1 cellular context compared by ENCODE assay signal in genomic region chr1:41621791-41622190, GRCh38.
TF ChIP-seq lines count a peak whose summit lies in the region.

No MANE protein-coding gene starts in this region.

TF ChIP-seq in H1, 55 proteins besides CTCF, POLR2A, EP300 and RAD21 (continued from another document):
- TF ChIP-seq JUND (IDR thresholded peaks at IDR 0.05; ENCODE audit: low read length) (no peak), EGR1 (IDR thresholded peaks at IDR 0.05; ENCODE audit: borderline replicate concordance, low read depth, low read length) (no peak), CHD2 (IDR thresholded peaks at IDR 0.05; ENCODE audit: low read length) (no peak), JUN (IDR thresholded peaks at IDR 0.05; ENCODE audit: low read depth, low read length) (no peak), CBX8 (IDR thresholded peaks at IDR 0.05; ENCODE audit: borderline replicate concordance, low read depth, low read length) (no peak), GABPA (IDR thresholded peaks at IDR 0.05; ENCODE audit: borderline replicate concordance, insufficient read depth, low read length) (no peak), MAX (IDR thresholded peaks at IDR 0.05) (no peak), TEAD4 (IDR thresholded peaks at IDR 0.05; ENCODE audit: low read depth, low read length) (no peak), BCL11A (IDR thresholded peaks at IDR 0.05; ENCODE audit: low read depth in 2 of 2, low read length in 2 of 2) (no peak), RBBP5 (IDR thresholded peaks at IDR 0.05; ENCODE audit: borderline replicate concordance, low read depth, low read length) (no peak), TAF1 (IDR thresholded peaks at IDR 0.05; ENCODE audit: low read depth, low read length) (no peak), POU5F1 (IDR thresholded peaks at IDR 0.05; ENCODE audit: low read depth, low read length) (no peak), CTBP2 (IDR thresholded peaks at IDR 0.05; ENCODE audit: borderline replicate concordance, insufficient read depth, insufficient read length, low read length) (no peak), ATF3 (IDR thresholded peaks at IDR 0.05; ENCODE audit: insufficient read depth, low read depth, low read length) (no peak)
